ENCODE assay signal across 9 cellular contexts in the genomic region with DNA sequence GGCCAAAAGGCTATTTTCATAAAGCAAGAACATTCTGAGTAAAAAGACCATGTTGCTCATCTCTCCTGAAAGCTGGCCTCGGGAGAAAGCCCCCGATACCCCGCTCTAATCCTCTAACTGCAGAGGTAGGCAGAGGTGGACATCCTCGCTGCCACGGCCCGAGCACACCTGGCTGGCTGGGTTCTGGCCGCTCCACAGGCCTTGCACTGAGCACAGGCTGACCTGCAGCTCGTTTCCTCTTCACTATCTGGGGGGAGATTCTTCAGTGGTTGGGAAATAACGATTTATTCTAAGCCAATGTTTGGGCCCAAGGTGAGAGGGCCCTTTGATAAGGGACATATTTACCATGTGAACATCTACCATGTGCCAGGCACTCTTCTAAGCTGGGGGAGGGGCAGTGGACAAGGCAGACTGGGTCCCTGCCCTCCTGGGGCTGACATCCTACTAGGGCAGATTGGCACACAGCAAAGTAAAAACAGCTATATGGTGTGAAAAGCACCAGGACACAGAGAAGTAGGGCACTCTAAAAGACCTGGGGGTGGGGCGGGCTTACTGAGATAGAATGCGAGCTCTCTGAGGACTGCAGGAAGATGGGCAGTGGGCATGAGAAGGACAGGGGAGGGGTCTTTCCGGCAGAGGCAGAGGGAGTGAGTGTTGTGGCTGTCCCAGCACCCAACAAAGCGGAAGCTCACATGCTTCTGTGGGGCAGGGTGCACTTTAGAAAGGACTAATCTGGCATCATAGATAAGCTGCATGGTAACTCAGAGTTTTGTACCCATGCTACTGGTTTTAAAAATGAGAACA.
A peak's percentile ranks its signal among the peaks of the same experiment; 100 is the strongest.
DNase-seq lines count a peak whose midpoint lies in the region; ATAC-seq and TF ChIP-seq lines count a peak whose summit lies in the region.
"Had no signal": no experiment of that assay in that cellular context is flagged by ENCODE, and none has a peak within 500 bp of the region (broad histone marks: within the 10 kb centered on the region; RNA-seq: fewer than 3 reads in every experiment).

No MANE protein-coding gene starts in this region.

- CTCF ChIA-PET in Calu3 (lab: Charles Lee), result interaction anchor here (0.5 to 1.4 kb wide), 5 partner anchors 8 to 138 kb away, joined by 3 to 6 read pairs (median 3); no protein-coding TSS in a partner anchor
- CTCF ChIA-PET in RWPE1 (lab: Yijun Ruan, JAX), result no interaction called here

- H3K9me2 ChIP-seq in MM.1S (replicated peaks; ENCODE audit: insufficient read depth, low read length), result no peaks in the 10 kb centered on the region

- BruUV-seq in Calu3 (replicated peaks; lab: Mats Ljungman, UMichigan), result no TSS peak

- H3K27me3 ChIP-seq in gastroesophageal sphincter (no peaks in the 10 kb centered on the region), prostate gland (replicated peaks; ENCODE audit: insufficient read depth) (no peaks in the 10 kb centered on the region), MM.1S (replicated peaks; ENCODE audit: insufficient read depth, low read length) (no peaks in the 10 kb centered on the region)

- H3F3A ChIP-seq in MM.1S (ENCODE audit: insufficient read depth, low read length), result no peaks in the 10 kb centered on the region

- intact Hi-C loops in Calu3 (cut with micrococcal nuclease; ENCODE audit: unreplicated experiment) (no loop called here), prostate gland (cut with DNase I) (no loop called here)

- ATAC-seq in gastroesophageal sphincter (no peak), HG02884 (IDR thresholded peaks at IDR 0.05; ENCODE audit: unreplicated experiment) (no peak), GM21447 (IDR thresholded peaks at IDR 0.05; ENCODE audit: unreplicated experiment) (no peak)

- H3K4me1 Mint-ChIP-seq in Calu3 (ENCODE audit: low read depth, unreplicated experiment), result peaks cover 74% of the 10 kb centered on the region

- H3K27ac Mint-ChIP-seq in Calu3 (ENCODE audit: unreplicated experiment), result peak overlapping the region; percentile 76

- H2AFZ ChIP-seq in MM.1S (ENCODE audit: low read length), result no peak overlapping the region

- no peak for DNase-seq in Calu3
- no peak for DNase-seq in RWPE1 (ENCODE audit: low spot score)
- DNase-seq in prostate gland (ENCODE audit: low spot score), result no peak
- DNase-seq in activated gamma-delta T cell treated with Interleukin-2 at 50 U/mL for 16 hours, result no peak
- DNase-seq in MM.1S, result no peak
- DNase-seq: NCI-H2227 treated with DMSO at 0.1 percent for 48 hours had no signal

- peak overlapping the region; percentile 87 for H3K27ac ChIP-seq in RWPE1
- H3K27ac ChIP-seq in gastroesophageal sphincter, result peak overlapping the region in 3 of 4 donors; percentile 70 to 77 (median 74)
- peak overlapping the region; percentile 33 to 93 for H3K27ac ChIP-seq in prostate gland
- H3K27ac ChIP-seq in MM.1S (ENCODE audit: low read length), result no peak overlapping the region

- TF ChIP-seq CTCF in Calu3 (IDR thresholded peaks at IDR 0.05; ENCODE audit: unreplicated experiment), result no peak
- no peak for TF ChIP-seq CTCF in RWPE1 (conservative IDR thresholded peaks at IDR 0.05; ENCODE audit: low read depth)
- no peak for TF ChIP-seq CTCF in gastroesophageal sphincter (IDR thresholded peaks at IDR 0.05)
- no peak for TF ChIP-seq CTCF in prostate gland (IDR thresholded peaks at IDR 0.05)
- TF ChIP-seq CTCF in MM.1S (IDR thresholded peaks at IDR 0.05; ENCODE audit: low read length), result no peak

- H3K4me3 Mint-ChIP-seq in Calu3 (ENCODE audit: low read depth, unreplicated experiment), result peak overlapping the region; percentile 8

- peaks cover 11 to 100% (median 48%) of the 10 kb centered on the region in 3 donors for H3K4me1 ChIP-seq in gastroesophageal sphincter
- H3K4me1 ChIP-seq in prostate gland (replicated peaks), result peaks cover 27% of the 10 kb centered on the region
- H3K4me1 ChIP-seq in MM.1S (ENCODE audit: low read length), result no peaks in the 10 kb centered on the region

- POLR2A ChIA-PET in RWPE1 (lab: Yijun Ruan, JAX; ENCODE audit: low non-redundant PET), result no interaction called here

- no peaks in the 10 kb centered on the region for H3K36me3 ChIP-seq in gastroesophageal sphincter
- H3K36me3 ChIP-seq in prostate gland, result no peaks in the 10 kb centered on the region
- no peaks in the 10 kb centered on the region for H3K36me3 ChIP-seq in MM.1S (replicated peaks; ENCODE audit: insufficient read depth, low read length)

- H3K4me3 ChIP-seq in gastroesophageal sphincter (no peak overlapping the region), prostate gland (no peak overlapping the region), MM.1S (ENCODE audit: low read length) (no peak overlapping the region)

- H3K9me3 Mint-ChIP-seq in Calu3 (ENCODE audit: low read depth, unreplicated experiment), result no peaks in the 10 kb centered on the region

- no peak overlapping the region for H3K9ac ChIP-seq in MM.1S (ENCODE audit: low read length)

- WGBS in gastroesophageal sphincter (ENCODE audit: low coverage in 1 of 2), 2 donors, result 66 to 70% methylated on average over 4 to 5 of the region's 13 CpGs
- 84% methylated on average over 13 of the region's 13 CpGs for WGBS in prostate gland

- H4K20me1 ChIP-seq in MM.1S (ENCODE audit: insufficient read depth, low read length), result no peaks in the 10 kb centered on the region

- H3K27me3 Mint-ChIP-seq in Calu3 (ENCODE audit: unreplicated experiment), result no peaks in the 10 kb centered on the region

- H3K9me3 ChIP-seq in gastroesophageal sphincter (no peaks in the 10 kb centered on the region), prostate gland (no peaks in the 10 kb centered on the region), MM.1S (replicated peaks; ENCODE audit: insufficient read depth, low read length) (no peaks in the 10 kb centered on the region)

- peaks cover 68% of the 10 kb centered on the region for H3K36me3 Mint-ChIP-seq in Calu3 (ENCODE audit: insufficient read depth, unreplicated experiment)

- H3K79me2 ChIP-seq in MM.1S (ENCODE audit: low read length), result no peaks in the 10 kb centered on the region; the same call in 1 of the 2 replicates

- H3K4me2 ChIP-seq in MM.1S (ENCODE audit: low read depth, low read length), result no peak overlapping the region

- TF ChIP-seq POLR2A in gastroesophageal sphincter (IDR thresholded peaks at IDR 0.05) (no peak), prostate gland (IDR thresholded peaks at IDR 0.05) (no peak)

- TF ChIP-seq EP300 in gastroesophageal sphincter (IDR thresholded peaks at IDR 0.05), result no peak
